21 cellular contexts compared by ENCODE assay signal in genomic region chrX:71482228-71482958, GRCh38.
"Had no signal": no experiment of that assay in that cellular context is flagged by ENCODE, and none has a peak within 500 bp of the region (broad histone marks: within the 10 kb centered on the region; RNA-seq: fewer than 3 reads in every experiment).

No MANE protein-coding gene starts in this region.

- H2AFZ ChIP-seq: neural progenitor cell had no signal

- H3K4me3 ChIP-seq: coronary artery, esophagus muscularis mucosa, gastroesophageal sphincter, heart left ventricle, left ventricle myocardium inferior, mucosa of descending colon, neural progenitor cell, prostate gland, skin epidermis, suprapubic skin, vagina had no signal

- H3K36me3 ChIP-seq: esophagus muscularis mucosa, gastroesophageal sphincter, heart left ventricle, left ventricle myocardium inferior, neural progenitor cell, prostate gland, suprapubic skin, vagina had no signal

- H3K4me2 ChIP-seq: neural progenitor cell had no signal

- H3K4me1 ChIP-seq: esophagus muscularis mucosa, gastroesophageal sphincter, heart left ventricle, left ventricle myocardium inferior, neural progenitor cell, prostate gland, suprapubic skin, vagina had no signal

- H3K27me3 ChIP-seq: esophagus muscularis mucosa, gastroesophageal sphincter, heart left ventricle, neural progenitor cell, suprapubic skin, vagina had no signal

- DNase-seq: activated CD4-positive, alpha-beta memory T cell treated with anti-CD3 and anti-CD28 coated beads for 36 hours; activated CD4-positive, alpha-beta T cell treated with anti-CD3 and anti-CD28 coated beads for 4 hours; activated naive CD8-positive, alpha-beta T cell treated with anti-CD3 and anti-CD28 coated beads, Interleukin-2, amount 10 ng/mL, durations not matched to agents 7 days and 5 days; activated T-cell treated with anti-CD3 and anti-CD28 coated beads for 4 hours; heart left ventricle; left ventricle myocardium inferior; mesenchymal stem cell; mucosa of descending colon; naive B cell; right cardiac atrium; stimulated activated naive CD8-positive, alpha-beta T cell treated with anti-CD3 and anti-CD28 coated beads, Interleukin-15, amount 100 ng/mL, for 72 hours; trophoblast cell had no signal

- H3K9ac ChIP-seq: neural progenitor cell had no signal

- H3K27ac ChIP-seq: coronary artery, esophagus muscularis mucosa, gastroesophageal sphincter, heart left ventricle, left ventricle myocardium inferior, neural progenitor cell, prostate gland, skin epidermis, suprapubic skin, vagina had no signal

- H3K9me3 ChIP-seq: esophagus muscularis mucosa, gastroesophageal sphincter, heart left ventricle, left ventricle myocardium inferior, mucosa of descending colon, prostate gland, suprapubic skin, vagina had no signal

- FAIRE-seq: endometrium had no signal
